In genomic region chr12:109880938-109881337, GRCh38 we compare ENCODE assay signal across 8 cellular contexts. TPM values are rescaled to one million over a fixed set of nuclear protein-coding genes. Genes with fewer than 3 reads are reported as not detected.
DNase-seq lines count a peak whose midpoint lies in the region; ATAC-seq, FAIRE-seq and TF ChIP-seq lines count a peak whose summit lies in the region.

No MANE protein-coding gene starts in this region.

- no TSS peak for BruUV-seq in MCF 10A (replicated peaks; lab: Mats Ljungman, UMichigan)

- no CpG with 5 or more reads among the region's 9 CpGs for whole genome bisulfite sequencing in mesendoderm (ENCODE audit: extremely low coverage, insufficient coverage, low lambda C conversion rate)

- ATAC-seq in HG03571 (IDR thresholded peaks at IDR 0.05; ENCODE audit: unreplicated experiment): no peak

- H3K27ac ChIP-seq in mesendoderm (ENCODE audit: low read depth, low read length): peak overlapping the region; percentile 96

- peak overlapping the region; percentile 45 for H2BK5ac ChIP-seq in mesendoderm (ENCODE audit: low read length)

- H4K5ac ChIP-seq in mesendoderm (ENCODE audit: low read length): no peak overlapping the region

- peaks cover 41% of the 10 kb centered on the region for H3K4me1 Mint-ChIP-seq in MCF 10A (ENCODE audit: insufficient read depth, unreplicated experiment)

- no peak overlapping the region for H2BK120ac ChIP-seq in mesendoderm (ENCODE audit: low read depth, low read length)

- H3K79me1 ChIP-seq in mesendoderm (ENCODE audit: low read length): peaks cover 12% of the 10 kb centered on the region

- peak; percentile 6 for DNase-seq in stimulated activated CD4-positive, alpha-beta T cell treated with anti-CD3 and anti-CD28 coated beads, Interleukin-4, amount 100 ng/mL, for 24 hours
- DNase-seq in stimulated activated CD4-positive, alpha-beta T cell treated with anti-CD3 and anti-CD28 coated beads, Interleukin-15, amount 100 ng/mL, for 24 hours: no peak
- no peak for DNase-seq in MCF 10A (ENCODE audit: unreplicated experiment)
- DNase-seq in mesendoderm: peak; percentile 73
- DNase-seq in RCC 7860 (ENCODE audit: low spot score): no peak
- no peak for DNase-seq in NCI-H1105 (lab: John Stamatoyannopoulos, UW)
- DNase-seq in KG1 (lab: John Stamatoyannopoulos, UW): no peak

- no peaks in the 10 kb centered on the region for H3K36me3 Mint-ChIP-seq in MCF 10A (ENCODE audit: insufficient read depth, unreplicated experiment)

- H3K27me3 Mint-ChIP-seq in MCF 10A (ENCODE audit: insufficient read depth, unreplicated experiment): no peaks in the 10 kb centered on the region

- H3K4me1 ChIP-seq in mesendoderm (ENCODE audit: control insufficient read depth, low read depth, low read length): peaks cover 20% of the 10 kb centered on the region

- H2BK15ac ChIP-seq in mesendoderm (replicated peaks; ENCODE audit: low read depth): no peak overlapping the region

- TF ChIP-seq CTCF in MCF 10A (IDR thresholded peaks at IDR 0.05; ENCODE audit: unreplicated experiment): no peak

- intact Hi-C loops in MCF 10A (cut with micrococcal nuclease): loop anchor here (1.0 to 2.0 kb wide), 4 partner anchors 28 to 284 kb away; no protein-coding TSS in a partner anchor

- H3K27me3 ChIP-seq in mesendoderm (ENCODE audit: insufficient read depth, low read length, poor library complexity): no peaks in the 10 kb centered on the region

- no peak overlapping the region for H3K23ac ChIP-seq in mesendoderm (ENCODE audit: low read length)

- no peaks in the 10 kb centered on the region for H3K36me3 ChIP-seq in mesendoderm (ENCODE audit: control insufficient read depth, insufficient read depth, low read length)

- H3K4me2 ChIP-seq in mesendoderm (ENCODE audit: low read length): peak overlapping the region; percentile 94

- H3K79me2 ChIP-seq in mesendoderm (ENCODE audit: control insufficient read depth, insufficient read depth, low read length): peaks cover 14% of the 10 kb centered on the region

- peak overlapping the region; percentile 82 for H3K27ac Mint-ChIP-seq in MCF 10A (ENCODE audit: low read depth, unreplicated experiment)

- peak overlapping the region; percentile 96 for H3K4me3 Mint-ChIP-seq in MCF 10A (ENCODE audit: unreplicated experiment)

- H2AK5ac ChIP-seq in mesendoderm (ENCODE audit: low read length): no peak overlapping the region

- peak overlapping the region; percentile 65 for H3K18ac ChIP-seq in mesendoderm (ENCODE audit: low read length)

- POLR2A ChIA-PET in MCF 10A (lab: Yijun Ruan, JAX): interaction anchor here (0.7 kb wide), 2 partner anchors 74 to 118 kb away, joined by 3 to 4 read pairs; partner anchors contain the start of gene ANKRD13A

- FAIRE-seq in RCC 7860 (lab: Jason Lieb, UNC): no peak

- peak overlapping the region; percentile 98 for H4K8ac ChIP-seq in mesendoderm (ENCODE audit: low read depth, low read length)

- CTCF ChIA-PET in MCF 10A (lab: Yijun Ruan, JAX): interaction anchor here (0.6 to 1.8 kb wide), 9 partner anchors 20 to 634 kb away, joined by 3 to 8 read pairs (median 3); no protein-coding TSS in a partner anchor

- no peaks in the 10 kb centered on the region for H3K9me3 Mint-ChIP-seq in MCF 10A (ENCODE audit: unreplicated experiment)

- H3K9ac ChIP-seq in mesendoderm (ENCODE audit: low read length): peak overlapping the region; percentile 86

- H3K4ac ChIP-seq in mesendoderm (ENCODE audit: low read depth, low read length): peak overlapping the region; percentile 38

- peak overlapping the region; percentile 93 for H3K56ac ChIP-seq in mesendoderm (ENCODE audit: low read length)

- peak overlapping the region; percentile 31 for H3K4me3 ChIP-seq in mesendoderm (ENCODE audit: low read length)

RNA-seq across cellular contexts. Expression of gene GLTP, which starts 0.6 kb away (rescaled TPM):
- total RNA-seq in MCF 10A (2022): 37.2 and 53.3 TPM in 2 replicates
- 65.1 TPM for polyA plus RNA-seq in mesendoderm (2013, experiment 1 of 2)
- polyA plus RNA-seq in mesendoderm (2013, experiment 2 of 2): 63.6 TPM

RNA-seq across cellular contexts. Expression of gene TCHP, which starts 19.1 kb away (rescaled TPM):
- 26.4 and 36.3 TPM in 2 replicates for total RNA-seq in MCF 10A (2022)
- polyA plus RNA-seq in mesendoderm (2013, experiment 1 of 2): 19.5 TPM
- polyA plus RNA-seq in mesendoderm (2013, experiment 2 of 2): 19.1 TPM

RNA-seq across cellular contexts. Expression of gene TRPV4, which starts 47.7 kb away (rescaled TPM):
- 0.09 and 0.15 TPM in 2 replicates for total RNA-seq in MCF 10A (2022)
- 1.2 TPM for polyA plus RNA-seq in mesendoderm (2013, experiment 1 of 2)
- polyA plus RNA-seq in mesendoderm (2013, experiment 2 of 2): 1.2 TPM

Comparison
In these comparisons a context has a peak if more than half of its experiments do, and no peak if none do; other contexts are left out.
1. DNase-seq: peak in stimulated activated CD4-positive, alpha-beta T cell treated with anti-CD3 and anti-CD28 coated beads, Interleukin-4, amount 100 ng/mL, for 24 hours (single experiment) and mesendoderm (single experiment); none in stimulated activated CD4-positive, alpha-beta T cell treated with anti-CD3 and anti-CD28 coated beads, Interleukin-15, amount 100 ng/mL, for 24 hours (single experiment), MCF 10A (single experiment), RCC 7860 (single experiment), NCI-H1105 (single experiment) and KG1 (single experiment).